Comparison of ENCODE assay signal across 34 cellular contexts in genomic region chr9:36275060-36275459, GRCh38.
"Had no signal": no experiment of that assay in that cellular context is flagged by ENCODE, and none has a peak within 500 bp of the region (broad histone marks: within the 10 kb centered on the region; RNA-seq: fewer than 3 reads in every experiment).

No MANE protein-coding gene starts in this region.

- H3K9me3 ChIP-seq: ascending aorta, MG63 had no signal

- H3K36me3 Mint-ChIP-seq: activated CD8-positive, alpha-beta memory T cell treated with anti-CD3 and anti-CD28 coated beads, Interleukin-2, amount 10 ng/mL, durations not matched to agents 7 days and 5 days; activated naive CD8-positive, alpha-beta T cell treated with anti-CD3 and anti-CD28 coated beads for 36 hours had no signal

- H3K4me3 Mint-ChIP-seq: activated CD4-positive, alpha-beta memory T cell treated with anti-CD3 and anti-CD28 coated beads, Interleukin-2, amount 10 ng/mL, durations not matched to agents 7 days and 5 days; activated CD8-positive, alpha-beta memory T cell treated with anti-CD3 and anti-CD28 coated beads, Interleukin-2, amount 10 ng/mL, durations not matched to agents 7 days and 5 days; activated naive CD8-positive, alpha-beta T cell treated with anti-CD3 and anti-CD28 coated beads for 36 hours; activated T-helper 17 cell treated with anti-CD3 and anti-CD28 coated beads, Interleukin-2, amount 50 U/mL, for 72 hours; central memory CD8-positive, alpha-beta T cell had no signal

- H3K4me3 ChIP-seq: ascending aorta, cardiac muscle cell, MG63 had no signal

- H3K36me3 ChIP-seq: ascending aorta, cardiac muscle cell, MG63 had no signal

- H3K27me3 ChIP-seq: ascending aorta, cardiac muscle cell, MG63 had no signal

- H3K9me3 Mint-ChIP-seq: activated CD4-positive, alpha-beta memory T cell treated with anti-CD3 and anti-CD28 coated beads, Interleukin-2, amount 10 ng/mL, durations not matched to agents 7 days and 5 days; activated naive CD8-positive, alpha-beta T cell treated with anti-CD3 and anti-CD28 coated beads for 36 hours; activated T-helper 17 cell treated with anti-CD3 and anti-CD28 coated beads, Interleukin-2, amount 50 U/mL, for 72 hours; central memory CD8-positive, alpha-beta T cell had no signal

- DNase-seq: activated CD4-positive, alpha-beta memory T cell treated with anti-CD3 and anti-CD28 coated beads, Interleukin-2, amount 10 ng/mL, durations not matched to agents 7 days and 5 days; activated CD4-positive, alpha-beta T cell treated with anti-CD3 and anti-CD28 coated beads for 1 hour; activated CD4-positive, alpha-beta T cell treated with anti-CD3 and anti-CD28 coated beads for 48 hours; activated CD4-positive, CD25-positive, alpha-beta regulatory T cell; activated CD8-positive, alpha-beta memory T cell treated with anti-CD3 and anti-CD28 coated beads for 24 hours; activated CD8-positive, alpha-beta memory T cell treated with anti-CD3 and anti-CD28 coated beads, Interleukin-2, amount 10 ng/mL, durations not matched to agents 7 days and 5 days; activated CD8-positive, alpha-beta memory T cell treated with anti-CD3 and anti-CD28 coated beads, Interleukin-2, amount 50 U/mL, for 48 hours; activated effector memory CD4-positive, alpha-beta T cell treated with anti-CD3 and anti-CD28 coated beads, Interleukin-2, amount 50 U/mL, for 16 hours; activated naive CD4-positive, alpha-beta T cell; activated naive CD4-positive, alpha-beta T cell treated with anti-CD3 and anti-CD28 coated beads, Interleukin-2, amount 50 U/mL, for 16 hours; activated naive CD8-positive, alpha-beta T cell treated with anti-CD3 and anti-CD28 coated beads for 36 hours; activated T-cell treated with anti-CD3 and anti-CD28 coated beads, Interleukin-2, amount 50 U/mL, for 48 hours; amygdala; Kasumi-1; MG63; NCI-H1048; NCI-H1105 treated with DMSO at 0.1 percent for 48 hours; NCI-H1436; NCI-H1694; NCI-H1930; NCI-H2081 treated with DMSO at 0.1 percent for 48 hours; NCI-H345; NCI-H524 treated with DMSO at 0.1 percent for 48 hours; PC-3; Right ventricle myocardium superior; SW 1271; T-helper 1 cell; T-helper 2 cell; T-helper 9 cell had no signal

- ATAC-seq: activated CD8-positive, alpha-beta memory T cell treated with anti-CD3 and anti-CD28 coated beads, Interleukin-2, amount 10 ng/mL, durations not matched to agents 7 days and 5 days; activated T-helper 17 cell treated with anti-CD3 and anti-CD28 coated beads, Interleukin-2, amount 50 U/mL, for 72 hours; PC-3 had no signal

- H3K27ac ChIP-seq: ascending aorta, cardiac muscle cell, VCaP had no signal

- H3K27ac Mint-ChIP-seq: activated CD4-positive, alpha-beta memory T cell treated with anti-CD3 and anti-CD28 coated beads, Interleukin-2, amount 10 ng/mL, durations not matched to agents 7 days and 5 days; activated CD8-positive, alpha-beta memory T cell treated with anti-CD3 and anti-CD28 coated beads, Interleukin-2, amount 10 ng/mL, durations not matched to agents 7 days and 5 days; activated naive CD8-positive, alpha-beta T cell treated with anti-CD3 and anti-CD28 coated beads for 36 hours; activated T-helper 17 cell treated with anti-CD3 and anti-CD28 coated beads, Interleukin-2, amount 50 U/mL, for 72 hours had no signal

- H3K4me1 Mint-ChIP-seq: activated CD4-positive, alpha-beta memory T cell treated with anti-CD3 and anti-CD28 coated beads, Interleukin-2, amount 10 ng/mL, durations not matched to agents 7 days and 5 days; activated CD8-positive, alpha-beta memory T cell treated with anti-CD3 and anti-CD28 coated beads, Interleukin-2, amount 10 ng/mL, durations not matched to agents 7 days and 5 days; activated naive CD8-positive, alpha-beta T cell treated with anti-CD3 and anti-CD28 coated beads for 36 hours; activated T-helper 17 cell treated with anti-CD3 and anti-CD28 coated beads, Interleukin-2, amount 50 U/mL, for 72 hours; central memory CD8-positive, alpha-beta T cell had no signal

- H3K27me3 Mint-ChIP-seq: activated CD4-positive, alpha-beta memory T cell treated with anti-CD3 and anti-CD28 coated beads, Interleukin-2, amount 10 ng/mL, durations not matched to agents 7 days and 5 days; activated CD8-positive, alpha-beta memory T cell treated with anti-CD3 and anti-CD28 coated beads, Interleukin-2, amount 10 ng/mL, durations not matched to agents 7 days and 5 days; activated naive CD8-positive, alpha-beta T cell treated with anti-CD3 and anti-CD28 coated beads for 36 hours; activated T-helper 17 cell treated with anti-CD3 and anti-CD28 coated beads, Interleukin-2, amount 50 U/mL, for 72 hours; central memory CD8-positive, alpha-beta T cell had no signal
